8 cellular contexts compared by ENCODE assay signal in genomic region chr6:71289039-71289801, GRCh38. TPM values are rescaled to one million over a fixed set of nuclear protein-coding genes. Genes with fewer than 3 reads are reported as not detected.
DNase-seq lines count a peak whose midpoint lies in the region; ATAC-seq and TF ChIP-seq lines count a peak whose summit lies in the region.

No MANE protein-coding gene starts in this region.

- CTCF ChIA-PET in MCF 10A (lab: Yijun Ruan, JAX), result interaction anchor here (0.6 to 2.7 kb wide), 12 partner anchors 8 to 155 kb away, joined by 3 to 17 read pairs (median 4); no protein-coding TSS in a partner anchor

- peak overlapping the region; percentile 11 for H3K27ac Mint-ChIP-seq in MCF 10A (ENCODE audit: low read depth, unreplicated experiment)
- H3K27ac Mint-ChIP-seq in immature natural killer cell, result peak overlapping the region; percentile 28 to 87 (median 85)

- peak overlapping the region; percentile 93 to 99 (median 97) for H3K4me3 ChIP-seq in BLaER1 treated with 17β-estradiol and CSF1 and Interleukin-3, amounts not matched to agents 10 nM and 100 nM
- H3K4me3 ChIP-seq in spleen, result peak overlapping the region; percentile 62 to 85 (median 67)

- H3K36me3 ChIP-seq in BLaER1 treated with 17β-estradiol and CSF1 and Interleukin-3, amounts not matched to agents 10 nM and 100 nM, result peaks cover 12 to 45% (median 42%) of the 10 kb centered on the region in 11 experiments
- peaks cover 0 to 12% (median 0%) of the 10 kb centered on the region in 6 donors for H3K36me3 ChIP-seq in spleen

- no peaks in the 10 kb centered on the region for H3K27me3 ChIP-seq in BLaER1 treated with 17β-estradiol and CSF1 and Interleukin-3, amounts not matched to agents 10 nM and 100 nM
- H3K27me3 ChIP-seq in spleen (replicated peaks in 1 of 7), result no peaks in the 10 kb centered on the region

- no peak for TF ChIP-seq POLR2A in spleen (IDR thresholded peaks at IDR 0.05)

- no peaks in the 10 kb centered on the region for H3K9me3 ChIP-seq in BLaER1 treated with 17β-estradiol and CSF1 and Interleukin-3, amounts not matched to agents 10 nM and 100 nM (replicated peaks in 1 of 11)
- H3K9me3 ChIP-seq in spleen, result no peaks in the 10 kb centered on the region

- H3K4me1 ChIP-seq in BLaER1 treated with 17β-estradiol and CSF1 and Interleukin-3, amounts not matched to agents 10 nM and 100 nM, result peaks cover 36 to 62% (median 44%) of the 10 kb centered on the region in 10 experiments
- peaks cover 20 to 60% (median 45%) of the 10 kb centered on the region in 6 donors for H3K4me1 ChIP-seq in spleen

- ATAC-seq in GM19025 (IDR thresholded peaks at IDR 0.05; ENCODE audit: low read depth, unreplicated experiment) (peak; percentile 28), HG03159 (IDR thresholded peaks at IDR 0.05; ENCODE audit: unreplicated experiment) (peak; percentile 35)

- BruUV-seq in MCF 10A (replicated peaks; lab: Mats Ljungman, UMichigan), result no TSS peak

- WGBS in spleen, 5 donors, result 1 to 5% (median 2%) methylated on average over 17 to 57 of the region's 57 CpGs

- peak overlapping the region; percentile 80 to 98 (median 91) for H3K4me2 ChIP-seq in BLaER1 treated with 17β-estradiol and CSF1 and Interleukin-3, amounts not matched to agents 10 nM and 100 nM

- H3K4me1 Mint-ChIP-seq in MCF 10A (ENCODE audit: insufficient read depth, unreplicated experiment) (peaks cover 35% of the 10 kb centered on the region), immature natural killer cell (peaks cover 43 to 49% of the 10 kb centered on the region in 2 donors)

- H4K20me1 ChIP-seq in BLaER1 treated with 17β-estradiol and CSF1 and Interleukin-3, amounts not matched to agents 10 nM and 100 nM, result peaks cover 16 to 55% (median 43%) of the 10 kb centered on the region in 11 experiments; a peak in 19 of 22 replicates

- peak; percentile 7 for DNase-seq in RPMI7951 (ENCODE audit: low read depth)
- peak; percentile 37 for DNase-seq in MCF 10A (ENCODE audit: unreplicated experiment)
- DNase-seq in immature natural killer cell, result peak; percentile 36 to 40 (median 38)
- DNase-seq in spleen, result peak; percentile 94
- no peak for DNase-seq in NCI-H187 (lab: John Stamatoyannopoulos, UW)

- H3K4me3 Mint-ChIP-seq in MCF 10A (ENCODE audit: unreplicated experiment), result peak overlapping the region; percentile 78
- H3K4me3 Mint-ChIP-seq in immature natural killer cell, result peak overlapping the region; percentile 85 to 91 (median 87)

- H3K36me3 Mint-ChIP-seq in MCF 10A (ENCODE audit: insufficient read depth, unreplicated experiment) (peaks cover 9% of the 10 kb centered on the region), immature natural killer cell (peaks cover 8 to 10% (median 10%) of the 10 kb centered on the region in 3 donors)

- peak overlapping the region; percentile 95 to 99 (median 98) for H3K27ac ChIP-seq in BLaER1 treated with 17β-estradiol and CSF1 and Interleukin-3, amounts not matched to agents 10 nM and 100 nM
- H3K27ac ChIP-seq in spleen, result peak overlapping the region; percentile 96 to 99 (median 98)

- TF ChIP-seq CTCF in MCF 10A (IDR thresholded peaks at IDR 0.05; ENCODE audit: unreplicated experiment) (no peak), spleen (IDR thresholded peaks at IDR 0.05 in 8 of 11, conservative IDR thresholded peaks at IDR 0.05 in 3 of 11) (no peak)

- H3K9me3 Mint-ChIP-seq in MCF 10A (ENCODE audit: unreplicated experiment) (no peaks in the 10 kb centered on the region), immature natural killer cell (no peaks in the 10 kb centered on the region)

- intact Hi-C loops in MCF 10A (cut with micrococcal nuclease), result loop anchor here (2.0 to 5.0 kb wide), 2 partner anchors 38 to 97 kb away; no protein-coding TSS in a partner anchor
- intact Hi-C loops in spleen (cut with DNase I; ENCODE audit: low total_unique reads), result no loop called here

- POLR2A ChIA-PET in MCF 10A (lab: Yijun Ruan, JAX), result interaction anchor here (0.7 to 5.9 kb wide), 9 partner anchors 10 to 202 kb away, joined by 3 to 52 read pairs (median 4); no protein-coding TSS in a partner anchor

- H3K9ac ChIP-seq in BLaER1 treated with 17β-estradiol and CSF1 and Interleukin-3, amounts not matched to agents 10 nM and 100 nM, result peak overlapping the region; percentile 95 to 100 (median 99)

- no peaks in the 10 kb centered on the region for H3K27me3 Mint-ChIP-seq in MCF 10A (ENCODE audit: insufficient read depth, unreplicated experiment)
- peaks cover 2 to 6% (median 2%) of the 10 kb centered on the region in 3 donors for H3K27me3 Mint-ChIP-seq in immature natural killer cell (ENCODE audit: low read depth in 3 of 3)

RNA-seq across cellular contexts. Expression of gene OGFRL1, which starts 0.6 kb away (rescaled TPM):
- 8.4 and 9.5 TPM in 2 replicates for total RNA-seq in RPMI7951 (2014; rRNA removed; shearing (Covaris generic))
- 37.7 and 70.8 TPM in 2 replicates for total RNA-seq in MCF 10A (2022)
- 1 to 10 TPM; 4.0 to 7.1 (median 6.1) TPM for polyA plus RNA-seq in immature natural killer cell
- 10 to 100 TPM; 20.4 to 43.3 (median 27.1) TPM for total RNA-seq in spleen
- polyA plus RNA-seq in spleen, result 1 to 10 TPM; 7.1 to 9.0 (median 8.6) TPM

Comparison
In these comparisons a context has a peak if more than half of its experiments do, and no peak if none do; other contexts are left out.
1. DNase-seq: peak in RPMI7951 (single experiment), MCF 10A (single experiment), immature natural killer cell (3 of 3) and spleen (single experiment); none in NCI-H187 (0 of 2).